ENCODE assay signal across 2 cellular contexts in genomic region chr19:11078893-11079292, GRCh38.
A peak's percentile ranks its signal among the peaks of the same experiment; 100 is the strongest.
TF ChIP-seq lines count a peak whose summit lies in the region.

No MANE protein-coding gene starts in this region.

TF ChIP-seq in HepG2, 621 proteins besides CTCF, POLR2A, EP300 and RAD21 (continues in another document):
- peak; percentile 58; the same call in 1 of the 2 replicates for TF ChIP-seq CBFB (CRISPR knock-in tag; IDR thresholded peaks at IDR 0.05)
- TF ChIP-seq THAP11 (CRISPR knock-in tag; IDR thresholded peaks at IDR 0.05) = no peak
- TF ChIP-seq RCOR2 (CRISPR knock-in tag; IDR thresholded peaks at IDR 0.05) = no peak
- no peak for TF ChIP-seq SOX6 (IDR thresholded peaks at IDR 0.05)
- peak; percentile 41; the same call in 1 of the 2 replicates for TF ChIP-seq SOX6 (CRISPR knock-in tag; IDR thresholded peaks at IDR 0.05)
- TF ChIP-seq SRSF1 (optimal IDR thresholded peaks at IDR 0.05; ENCODE audit: low read depth, low read length) = no peak
- no peak for TF ChIP-seq NKX3-1 (CRISPR knock-in tag; IDR thresholded peaks at IDR 0.05)
- TF ChIP-seq ZNF441 (CRISPR knock-in tag; IDR thresholded peaks at IDR 0.05; ENCODE audit: borderline replicate concordance) = no peak
- TF ChIP-seq MAFK (conservative IDR thresholded peaks at IDR 0.05 in 1 of 2, IDR thresholded peaks at IDR 0.05 in 1 of 2; ENCODE audit: low read length in 2 of 2) = peak in 1 of 2 experiments; percentile 35; a peak in 1 of 4 replicates
- TF ChIP-seq ATF2 (CRISPR knock-in tag; IDR thresholded peaks at IDR 0.05) = no peak
- TF ChIP-seq PLSCR1 (CRISPR knock-in tag; IDR thresholded peaks at IDR 0.05; ENCODE audit: borderline replicate concordance) = no peak
- no peak for TF ChIP-seq ZNF574 (CRISPR knock-in tag; IDR thresholded peaks at IDR 0.05)
- no peak for TF ChIP-seq ZNF280B (CRISPR knock-in tag; IDR thresholded peaks at IDR 0.05; ENCODE audit: borderline replicate concordance)
- no peak for TF ChIP-seq SIN3B (IDR thresholded peaks at IDR 0.05; ENCODE audit: low read length)
- TF ChIP-seq GATA4 (IDR thresholded peaks at IDR 0.05; ENCODE audit: borderline replicate concordance, low read depth) = peak; percentile 35; the same call in 1 of the 2 replicates
- TF ChIP-seq ZNF891 (CRISPR knock-in tag; IDR thresholded peaks at IDR 0.05) = no peak
- no peak for TF ChIP-seq ZNF572 (CRISPR knock-in tag; IDR thresholded peaks at IDR 0.05)
- peak; percentile 76 for TF ChIP-seq RARA (CRISPR knock-in tag; IDR thresholded peaks at IDR 0.05)
- TF ChIP-seq ZMYM2 (CRISPR knock-in tag; IDR thresholded peaks at IDR 0.05) = peak; percentile 17; the same call in 1 of the 2 replicates
- no peak for TF ChIP-seq GRHL1 (CRISPR knock-in tag; conservative IDR thresholded peaks at IDR 0.05)
- peak; percentile 53; the same call in 1 of the 2 replicates for TF ChIP-seq MED1 (CRISPR knock-in tag; IDR thresholded peaks at IDR 0.05)
- TF ChIP-seq ZNF510 (CRISPR knock-in tag; IDR thresholded peaks at IDR 0.05; ENCODE audit: low read depth) = no peak
- no peak for TF ChIP-seq NFRKB (IDR thresholded peaks at IDR 0.05)
- TF ChIP-seq ZNF432 (CRISPR knock-in tag; IDR thresholded peaks at IDR 0.05; ENCODE audit: borderline replicate concordance) = 0 out of 2 replicates have a peak, but pooled peaks have one; percentile 27
- TF ChIP-seq ZBTB7A (CRISPR knock-in tag; IDR thresholded peaks at IDR 0.05) = no peak

TF ChIP-seq in H1, 55 proteins besides CTCF, POLR2A, EP300 and RAD21:
- TF ChIP-seq ATF2 (IDR thresholded peaks at IDR 0.05; ENCODE audit: low read length) (no peak), SIN3A (conservative IDR thresholded peaks at IDR 0.05 in 1 of 2, IDR thresholded peaks at IDR 0.05 in 1 of 2; ENCODE audit: low read depth in 1 of 2, low read length in 2 of 2) (no peak), PHF8 (conservative IDR thresholded peaks at IDR 0.05; ENCODE audit: low read depth, low read length) (no peak), SRF (IDR thresholded peaks at IDR 0.05; ENCODE audit: low read depth, low read length) (no peak), HDAC6 (IDR thresholded peaks at IDR 0.05; ENCODE audit: low read depth, low read length) (no peak), BCL11A (IDR thresholded peaks at IDR 0.05; ENCODE audit: low read depth in 2 of 2, low read length in 2 of 2) (no peak), KDM5A (IDR thresholded peaks at IDR 0.05; ENCODE audit: low read length) (no peak), POLR2AphosphoS5 (IDR thresholded peaks at IDR 0.05; ENCODE audit: low read depth, low read length) (no peak), RFX5 (IDR thresholded peaks at IDR 0.05; ENCODE audit: borderline replicate concordance, low read depth, low read length) (no peak), SIRT6 (IDR thresholded peaks at IDR 0.05; ENCODE audit: low read length) (no peak), KDM4A (IDR thresholded peaks at IDR 0.05; ENCODE audit: low read depth, low read length, severe bottlenecking) (no peak), MAFK (IDR thresholded peaks at IDR 0.05; ENCODE audit: low read depth, low read length) (no peak), TAF7 (optimal IDR thresholded peaks at IDR 0.05; ENCODE audit: borderline replicate concordance, low read depth, low read length) (no peak), RXRA (IDR thresholded peaks at IDR 0.05; ENCODE audit: insufficient read depth, low read depth, low read length) (no peak), SP1 (IDR thresholded peaks at IDR 0.05; ENCODE audit: low read depth, low read length) (no peak), TCF12 (IDR thresholded peaks at IDR 0.05; ENCODE audit: low read depth, low read length) (no peak)
